In genomic region chr1:204410764-204411450, GRCh38 we compare ENCODE assay signal across 8 cellular contexts. TPM values are rescaled to one million over a fixed set of nuclear protein-coding genes. Genes with fewer than 3 reads are reported as not detected.
DNase-seq lines count a peak whose midpoint lies in the region; ATAC-seq and TF ChIP-seq lines count a peak whose summit lies in the region.

No MANE protein-coding gene starts in this region.

- no peaks in the 10 kb centered on the region for H3K9me3 Mint-ChIP-seq in stimulated activated naive CD8-positive, alpha-beta T cell treated with anti-CD3 and anti-CD28 coated beads, Interleukin-15, amount 100 ng/mL, for 72 hours

- peak; percentile 54 for DNase-seq in DMS79 treated with DMSO at 0.1 percent for 48 hours (lab: John Stamatoyannopoulos, UW)
- no peak for DNase-seq in DMS79 (lab: John Stamatoyannopoulos, UW)
- DNase-seq in UCSD-AML1 (lab: John Stamatoyannopoulos, UW; ENCODE audit: unreplicated experiment) = peak; percentile 66
- peak; percentile 63 for DNase-seq in dermis blood vessel endothelial cell
- peak; percentile 75 for DNase-seq in lower lobe of right lung
- DNase-seq in stimulated activated naive CD8-positive, alpha-beta T cell treated with anti-CD3 and anti-CD28 coated beads, Interleukin-15, amount 100 ng/mL, for 72 hours = peak in 1 of 2 donors; percentile 41

- peak overlapping the region; percentile 99 for H3K27ac ChIP-seq in lower lobe of right lung

- H3K4me1 ChIP-seq in lower lobe of right lung = peaks cover 27% of the 10 kb centered on the region

- no peaks in the 10 kb centered on the region for H3K27me3 ChIP-seq in lower lobe of right lung (ENCODE audit: low read depth)

- peak; percentile 10 for ATAC-seq in GM19467 (IDR thresholded peaks at IDR 0.05; ENCODE audit: unreplicated experiment)
- ATAC-seq in HG03521 (IDR thresholded peaks at IDR 0.05; ENCODE audit: unreplicated experiment) = peak; percentile 28
- peak; percentile 61 to 63 for ATAC-seq in lower lobe of right lung
- ATAC-seq in stimulated activated naive CD8-positive, alpha-beta T cell treated with anti-CD3 and anti-CD28 coated beads, Interleukin-15, amount 100 ng/mL, for 72 hours = peak; percentile 34

- intact Hi-C loops in lower lobe of right lung (cut with DNase I) = no loop called here

- H3K27me3 Mint-ChIP-seq in stimulated activated naive CD8-positive, alpha-beta T cell treated with anti-CD3 and anti-CD28 coated beads, Interleukin-15, amount 100 ng/mL, for 72 hours = no peaks in the 10 kb centered on the region

- H3K4me3 ChIP-seq in lower lobe of right lung = peak overlapping the region; percentile 88

- peak overlapping the region; percentile 100 for H3K27ac Mint-ChIP-seq in stimulated activated naive CD8-positive, alpha-beta T cell treated with anti-CD3 and anti-CD28 coated beads, Interleukin-15, amount 100 ng/mL, for 72 hours

- peaks cover 6% of the 10 kb centered on the region for H3K36me3 ChIP-seq in lower lobe of right lung

- TF ChIP-seq CTCF in lower lobe of right lung (IDR thresholded peaks at IDR 0.05) = no peak

- H3K4me1 Mint-ChIP-seq in stimulated activated naive CD8-positive, alpha-beta T cell treated with anti-CD3 and anti-CD28 coated beads, Interleukin-15, amount 100 ng/mL, for 72 hours = peaks cover 20% of the 10 kb centered on the region

- H3K4me3 Mint-ChIP-seq in stimulated activated naive CD8-positive, alpha-beta T cell treated with anti-CD3 and anti-CD28 coated beads, Interleukin-15, amount 100 ng/mL, for 72 hours = peak overlapping the region; percentile 95 to 97

- H3K9me3 ChIP-seq in lower lobe of right lung = no peaks in the 10 kb centered on the region

RNA-seq across cellular contexts. Expression of gene PPP1R15B, which starts 0.7 kb away (rescaled TPM):
- total RNA-seq in dermis blood vessel endothelial cell = 28.2 and 37.0 TPM in 2 replicates
- total RNA-seq in lower lobe of right lung = 45.3 TPM

RNA-seq across cellular contexts. Expression of gene PLEKHA6, which starts 51.2 kb away (rescaled TPM):
- total RNA-seq in dermis blood vessel endothelial cell (0.51 and 3.5 TPM in 2 replicates), lower lobe of right lung (7.6 TPM)

Comparison
In these comparisons a context has a peak if more than half of its experiments do, and no peak if none do; other contexts are left out.
1. ATAC-seq: peak in every context shown above with its lines; median percentile 62 in lower lobe of right lung; 34 in stimulated activated naive CD8-positive, alpha-beta T cell treated with anti-CD3 and anti-CD28 coated beads, Interleukin-15, amount 100 ng/mL, for 72 hours; 28 in HG03521; 10 in GM19467.